ENCODE assay signal across 9 cellular contexts in the genomic region with DNA sequence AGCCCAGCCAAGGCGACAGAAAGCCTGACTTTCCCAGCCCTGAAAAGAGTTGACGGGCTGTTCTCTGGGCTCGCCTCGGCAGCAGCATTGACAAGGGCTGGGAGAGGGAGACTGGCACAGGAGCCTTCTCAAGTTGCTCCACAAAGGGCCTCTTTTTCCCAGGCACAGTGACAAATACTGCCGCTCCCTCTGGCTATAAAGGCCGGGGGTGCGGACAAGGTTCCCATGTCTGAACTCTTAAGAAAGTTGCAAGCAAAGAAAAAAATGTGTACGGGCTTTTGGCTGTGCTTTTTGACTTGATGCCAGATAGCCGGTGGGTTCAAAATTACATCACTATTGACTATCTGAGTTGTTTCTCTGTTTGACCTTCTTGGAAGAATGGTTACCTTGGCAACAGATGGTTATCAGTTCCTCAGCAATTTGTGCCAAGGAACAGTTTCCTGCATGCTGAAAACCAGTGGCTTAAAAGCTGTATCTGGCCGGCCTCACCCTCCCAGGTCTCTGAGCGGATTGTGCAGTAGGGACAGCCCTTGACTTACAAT.
DNase-seq lines count a peak whose midpoint lies in the region; ATAC-seq and TF ChIP-seq lines count a peak whose summit lies in the region.
"Had no signal": no experiment of that assay in that cellular context is flagged by ENCODE, and none has a peak within 500 bp of the region (broad histone marks: within the 10 kb centered on the region; RNA-seq: fewer than 3 reads in every experiment).

No MANE protein-coding gene starts in this region.

- no peak overlapping the region for H3K27ac Mint-ChIP-seq in nephron progenitor cell

- ATAC-seq in right lobe of liver (peak; percentile 66 to 87 (median 80)), GM19351 (IDR thresholded peaks at IDR 0.05; ENCODE audit: unreplicated experiment) (no peak)

- H3K27ac ChIP-seq in right lobe of liver (peak overlapping the region in 1 of 3 donors; percentile 47), vagina (peak overlapping the region; percentile 64)
- H3K27ac ChIP-seq: BLaER1 treated with 17β-estradiol and CSF1 and Interleukin-3, amounts not matched to agents 10 nM and 100 nM had no signal

- intact Hi-C loops in right lobe of liver (cut with DNase I), result no loop called here
- intact Hi-C loops in vagina (cut with DNase I), result no loop called here

- H3K36me3 ChIP-seq in right lobe of liver (no peaks in the 10 kb centered on the region), vagina (no peaks in the 10 kb centered on the region)
- H3K36me3 ChIP-seq: BLaER1 treated with 17β-estradiol and CSF1 and Interleukin-3, amounts not matched to agents 10 nM and 100 nM had no signal

- WGBS in right lobe of liver (ENCODE audit: insufficient coverage, low coverage, low lambda C conversion rate, missing lambda C conversion rate), result 32% methylated on average over 7 of the region's 11 CpGs

- H3K4me3 Mint-ChIP-seq in nephron progenitor cell, result no peak overlapping the region

- H3K4me3 ChIP-seq in right lobe of liver (no peak overlapping the region), vagina (no peak overlapping the region)
- H3K4me3 ChIP-seq: BLaER1 treated with 17β-estradiol and CSF1 and Interleukin-3, amounts not matched to agents 10 nM and 100 nM had no signal

- TF ChIP-seq POLR2A in right lobe of liver (IDR thresholded peaks at IDR 0.05) (no peak), vagina (IDR thresholded peaks at IDR 0.05) (no peak)

- TF ChIP-seq CTCF in right lobe of liver (IDR thresholded peaks at IDR 0.05) (no peak), vagina (IDR thresholded peaks at IDR 0.05) (no peak), nephron progenitor cell (IDR thresholded peaks at IDR 0.05) (no peak)

- DNase-seq in NCI-H748 (lab: John Stamatoyannopoulos, UW; ENCODE audit: unreplicated experiment) (peak; percentile 51), NCI-H748 treated with DMSO at 0.1 percent for 48 hours (lab: John Stamatoyannopoulos, UW) (no peak), right lobe of liver (no peak), vagina (ENCODE audit: extremely low spot score in 2 of 2) (peak in 1 of 2 donors; percentile 93), nephron progenitor cell (no peak), GM03348 (ENCODE audit: low spot score) (no peak)
- peak; percentile 7 for DNase-seq in central memory CD4-positive, alpha-beta T cell

- H3K9me3 ChIP-seq in right lobe of liver (no peaks in the 10 kb centered on the region), vagina (no peaks in the 10 kb centered on the region)
- H3K9me3 ChIP-seq: BLaER1 treated with 17β-estradiol and CSF1 and Interleukin-3, amounts not matched to agents 10 nM and 100 nM had no signal

- H3K36me3 Mint-ChIP-seq in nephron progenitor cell (ENCODE audit: low read depth), result no peaks in the 10 kb centered on the region

- H3K27me3 Mint-ChIP-seq in nephron progenitor cell (ENCODE audit: low read depth, poor library complexity), result peaks cover 8% of the 10 kb centered on the region

- H3K9me3 Mint-ChIP-seq in nephron progenitor cell, result no peaks in the 10 kb centered on the region

- H3K4me1 ChIP-seq in right lobe of liver (peaks cover 0 to 16% (median 0%) of the 10 kb centered on the region in 4 donors), vagina (peaks cover 38% of the 10 kb centered on the region)

- H3K4me1 Mint-ChIP-seq in nephron progenitor cell, result peaks cover 23% of the 10 kb centered on the region

- H3K27me3 ChIP-seq in right lobe of liver, result no peaks in the 10 kb centered on the region
- no peaks in the 10 kb centered on the region for H3K27me3 ChIP-seq in vagina
- H3K27me3 ChIP-seq: BLaER1 treated with 17β-estradiol and CSF1 and Interleukin-3, amounts not matched to agents 10 nM and 100 nM had no signal

Comparison
In these comparisons a context has a peak if more than half of its experiments do, and no peak if none do; other contexts are left out.
1. DNase-seq: peak in NCI-H748 (single experiment) and central memory CD4-positive, alpha-beta T cell (single experiment); none in NCI-H748 treated with DMSO at 0.1 percent for 48 hours (single experiment), right lobe of liver (0 of 3), nephron progenitor cell (single experiment) and GM03348 (single experiment).